ENCODE assay signal across 8 cellular contexts in the genomic region with DNA sequence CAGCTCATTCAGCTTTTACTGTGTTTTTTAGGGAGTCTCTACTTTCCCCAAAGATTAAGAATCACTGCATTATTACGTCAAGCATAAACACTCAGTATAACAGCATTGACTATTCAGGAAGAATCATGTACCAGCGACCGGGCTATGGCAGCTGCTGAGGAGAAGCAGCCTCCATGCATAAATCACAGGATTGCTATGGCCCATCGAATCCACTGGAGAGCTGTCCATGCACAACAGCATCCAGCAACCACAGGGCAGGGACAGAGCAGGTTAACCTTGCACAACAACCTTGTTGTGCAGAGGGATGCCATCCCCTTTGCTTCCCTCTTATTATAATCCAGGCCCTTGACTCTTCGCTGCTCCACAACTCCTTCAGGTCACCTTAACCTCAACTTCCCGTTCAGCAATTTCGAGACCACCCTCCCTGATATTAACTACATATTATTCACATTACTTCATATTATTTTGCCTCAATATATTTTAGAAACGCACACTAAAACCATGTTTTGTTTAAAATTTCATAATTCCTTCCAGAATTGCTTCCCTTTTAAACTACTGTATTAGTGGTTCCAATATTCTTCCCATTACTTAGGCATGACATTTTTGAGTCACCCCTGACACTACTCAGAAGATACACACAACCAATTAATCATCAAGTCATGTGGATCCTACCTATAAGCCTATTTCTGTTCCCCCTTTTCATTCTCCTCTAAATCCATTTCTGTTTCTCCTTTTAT. TPM values are rescaled to one million over a fixed set of nuclear protein-coding genes. Genes with fewer than 3 reads are reported as not detected.
DNase-seq lines count a peak whose midpoint lies in the region; ATAC-seq and TF ChIP-seq lines count a peak whose summit lies in the region.

No MANE protein-coding gene starts in this region.

- CTCF ChIA-PET in Calu3 (lab: Charles Lee) = interaction anchor here (0.6 to 1.3 kb wide), 2 partner anchors 11 to 266 kb away, joined by 4 to 5 read pairs; no protein-coding TSS in a partner anchor

- intact Hi-C loops in Calu3 (cut with micrococcal nuclease; ENCODE audit: unreplicated experiment) = no loop called here

- DNase-seq in Calu3 (no peak), LoVo (ENCODE audit: low spot score) (peak; percentile 22), choroid plexus epithelial cell (ENCODE audit: low read depth) (no peak), naive B cell (no peak), NCI-H1092 (lab: John Stamatoyannopoulos, UW) (no peak), cerebellar nuclear complex (lab: John Stamatoyannopoulos, UW) (no peak)
- DNase-seq in stimulated activated naive CD4-positive, alpha-beta T cell treated with Interleukin-2 at 50 U/mL for 16 hours (lab: John Stamatoyannopoulos, UW) = no peak

- peak overlapping the region; percentile 86 for H3K4me3 ChIP-seq in choroid plexus epithelial cell (ENCODE audit: low read depth, low read length)

- TF ChIP-seq CTCF in Calu3 (IDR thresholded peaks at IDR 0.05; ENCODE audit: unreplicated experiment) (no peak), choroid plexus epithelial cell (conservative IDR thresholded peaks at IDR 0.05; ENCODE audit: low read depth, low read length) (no peak)

- H3K27ac Mint-ChIP-seq in Calu3 (ENCODE audit: unreplicated experiment) (peak overlapping the region; percentile 99), naive B cell (peak overlapping the region; percentile 53 to 97 (median 96))

- H3K4me1 Mint-ChIP-seq in Calu3 (ENCODE audit: low read depth, unreplicated experiment) = peaks cover 14% of the 10 kb centered on the region
- H3K4me1 Mint-ChIP-seq in naive B cell = peaks cover 25 to 45% (median 39%) of the 10 kb centered on the region in 3 donors

- H3K27me3 Mint-ChIP-seq in Calu3 (ENCODE audit: unreplicated experiment) (no peaks in the 10 kb centered on the region), naive B cell (no peaks in the 10 kb centered on the region)

- H3K4me3 Mint-ChIP-seq in Calu3 (ENCODE audit: low read depth, unreplicated experiment) = peak overlapping the region; percentile 93
- H3K4me3 Mint-ChIP-seq in naive B cell = peak overlapping the region; percentile 98 to 99 (median 99)

- BruUV-seq in Calu3 (replicated peaks; lab: Mats Ljungman, UMichigan) = no TSS peak

- H3K9me3 Mint-ChIP-seq in Calu3 (ENCODE audit: low read depth, unreplicated experiment) (no peaks in the 10 kb centered on the region), naive B cell (no peaks in the 10 kb centered on the region)

- H3K36me3 Mint-ChIP-seq in Calu3 (ENCODE audit: insufficient read depth, unreplicated experiment) (peaks cover 66% of the 10 kb centered on the region), naive B cell (peaks cover 0 to 10% of the 10 kb centered on the region in 2 donors)

- ATAC-seq in naive B cell (ENCODE audit: low read depth in 2 of 2) = no peak
- no peak for ATAC-seq in GM21619 (IDR thresholded peaks at IDR 0.05; ENCODE audit: unreplicated experiment)

RNA-seq across cellular contexts. Expression of gene IARS1, which starts 1.0 kb away (rescaled TPM):
- total RNA-seq in Calu3 (2022) = 130 TPM in 2 replicates
- 10 to 100 TPM; 30.1 to 54.0 (median 40.8) TPM for polyA plus RNA-seq in naive B cell (ENCODE audit: low read depth in 6 of 6)

RNA-seq across cellular contexts. Expression of gene NOL8, which starts 32.6 kb away (rescaled TPM):
- total RNA-seq in Calu3 (2022) = 37.1 and 42.9 TPM in 2 replicates
- 10 to 100 TPM; 18.6 to 37.0 (median 26.9) TPM for polyA plus RNA-seq in naive B cell (ENCODE audit: low read depth in 6 of 6)

RNA-seq across cellular contexts. Expression of gene CENPP, which starts 33.2 kb away (rescaled TPM):
- total RNA-seq in Calu3 (2022) = 5.3 and 7.2 TPM in 2 replicates
- 1 to 10 TPM; 2.9 to 5.3 (median 4.2) TPM for polyA plus RNA-seq in naive B cell (ENCODE audit: low read depth in 6 of 6)
